In genomic region chr15:101490922-101491738, GRCh38 we compare ENCODE assay signal across 20 cellular contexts. TPM values are rescaled to one million over a fixed set of nuclear protein-coding genes. Genes with fewer than 3 reads are reported as not detected.
DNase-seq lines count a peak whose midpoint lies in the region; ATAC-seq and TF ChIP-seq lines count a peak whose summit lies in the region.
"Had no signal": no experiment of that assay in that cellular context is flagged by ENCODE, and none has a peak within 500 bp of the region (broad histone marks: within the 10 kb centered on the region; RNA-seq: fewer than 3 reads in every experiment).

No MANE protein-coding gene starts in this region.

- H3K36me3 Mint-ChIP-seq in activated naive CD8-positive, alpha-beta T cell = no peaks in the 10 kb centered on the region
- H3K36me3 Mint-ChIP-seq in activated naive CD8-positive, alpha-beta T cell treated with anti-CD3 and anti-CD28 coated beads, Interleukin-2, amount 50 U/mL, for 24 hours (ENCODE audit: low read depth) = no peaks in the 10 kb centered on the region
- H3K36me3 Mint-ChIP-seq in endothelial cell (ENCODE audit: low read depth, unreplicated experiment) = no peaks in the 10 kb centered on the region
- H3K36me3 Mint-ChIP-seq: stimulated activated naive B cell treated with anti-CD40 and anti-IgM and Interleukin-4, amounts not matched to agents 10 μg/mL and 1 μg/mL and 100 μg/mL, for 72 hours had no signal

- ATAC-seq in activated naive CD8-positive, alpha-beta T cell treated with anti-CD3 and anti-CD28 coated beads, Interleukin-2, amount 50 U/mL, for 24 hours = no peak
- ATAC-seq in HG03354 (IDR thresholded peaks at IDR 0.05; ENCODE audit: poor library complexity, severe bottlenecking, unreplicated experiment) (no peak), GM18520 (IDR thresholded peaks at IDR 0.05; ENCODE audit: unreplicated experiment) (no peak)
- ATAC-seq: pancreas; stimulated activated naive B cell treated with anti-CD40 and anti-IgM and Interleukin-4, amounts not matched to agents 10 μg/mL and 1 μg/mL and 100 μg/mL, for 72 hours had no signal

- H3K27ac ChIP-seq in PC-9 = no peak overlapping the region
- H3K27ac ChIP-seq: adrenal gland, pancreas, uterus had no signal

- peak overlapping the region; percentile 70 for H3K4me3 Mint-ChIP-seq in activated naive CD8-positive, alpha-beta T cell
- H3K4me3 Mint-ChIP-seq in activated naive CD8-positive, alpha-beta T cell treated with anti-CD3 and anti-CD28 coated beads, Interleukin-2, amount 50 U/mL, for 24 hours = no peak overlapping the region
- H3K4me3 Mint-ChIP-seq in endothelial cell (ENCODE audit: unreplicated experiment) = peak overlapping the region; percentile 31

- H3K27me3 ChIP-seq in PC-9 (ENCODE audit: insufficient read depth, low read depth) = no peaks in the 10 kb centered on the region
- H3K27me3 ChIP-seq: pancreas had no signal

- H3K4me2 ChIP-seq in PC-9 = peak overlapping the region; percentile 75

- TF ChIP-seq CTCF in PC-9 (conservative IDR thresholded peaks at IDR 0.05) (no peak), endothelial cell (IDR thresholded peaks at IDR 0.05; ENCODE audit: unreplicated experiment) (no peak)

- H3K4me1 ChIP-seq in PC-9 (replicated peaks; ENCODE audit: insufficient read depth) = peaks cover 13% of the 10 kb centered on the region
- H3K4me1 ChIP-seq: adrenal gland, pancreas, uterus had no signal

- H3K79me2 ChIP-seq in PC-9 (ENCODE audit: low read depth) = peaks cover 30% of the 10 kb centered on the region

- peaks cover 2% of the 10 kb centered on the region for H4K20me1 ChIP-seq in PC-9 (ENCODE audit: insufficient read depth)

- no peak overlapping the region for H2AFZ ChIP-seq in PC-9

- CTCF ChIA-PET in PC-9 (lab: Charles Lee) = interaction anchor here (1.0 kb wide), 1 partner anchor 88 kb away, joined by 3 read pairs; no protein-coding TSS in a partner anchor

- intact Hi-C loops in PC-9 (cut with micrococcal nuclease; ENCODE audit: unreplicated experiment) = no loop called here
- intact Hi-C loops in posterior vena cava (cut with DNase I) = loop anchor here in 1 of 2 donors (10.0 kb wide), 1 partner anchor 186 kb away; no protein-coding TSS in a partner anchor

- peaks cover 40% of the 10 kb centered on the region for H3K27me3 Mint-ChIP-seq in activated naive CD8-positive, alpha-beta T cell
- H3K27me3 Mint-ChIP-seq in activated naive CD8-positive, alpha-beta T cell treated with anti-CD3 and anti-CD28 coated beads, Interleukin-2, amount 50 U/mL, for 24 hours = peaks cover 63% of the 10 kb centered on the region
- peaks cover 24% of the 10 kb centered on the region for H3K27me3 Mint-ChIP-seq in endothelial cell (ENCODE audit: unreplicated experiment)

- H3K4me1 Mint-ChIP-seq in activated naive CD8-positive, alpha-beta T cell (ENCODE audit: low read depth) = no peaks in the 10 kb centered on the region
- H3K4me1 Mint-ChIP-seq in activated naive CD8-positive, alpha-beta T cell treated with anti-CD3 and anti-CD28 coated beads, Interleukin-2, amount 50 U/mL, for 24 hours = peaks cover 2% of the 10 kb centered on the region
- H3K4me1 Mint-ChIP-seq in endothelial cell (ENCODE audit: unreplicated experiment) = no peaks in the 10 kb centered on the region

- H3K9me3 Mint-ChIP-seq in activated naive CD8-positive, alpha-beta T cell (ENCODE audit: low read depth) = no peaks in the 10 kb centered on the region
- H3K9me3 Mint-ChIP-seq in activated naive CD8-positive, alpha-beta T cell treated with anti-CD3 and anti-CD28 coated beads, Interleukin-2, amount 50 U/mL, for 24 hours = no peaks in the 10 kb centered on the region
- no peaks in the 10 kb centered on the region for H3K9me3 Mint-ChIP-seq in endothelial cell (ENCODE audit: unreplicated experiment)
- H3K9me3 Mint-ChIP-seq: stimulated activated naive B cell treated with anti-CD40 and anti-IgM and Interleukin-4, amounts not matched to agents 10 μg/mL and 1 μg/mL and 100 μg/mL, for 72 hours had no signal

- H3K36me3 ChIP-seq in PC-9 (ENCODE audit: low read depth) = peaks cover 5% of the 10 kb centered on the region
- H3K36me3 ChIP-seq: adrenal gland, pancreas, uterus had no signal

- H3K27ac Mint-ChIP-seq in activated naive CD8-positive, alpha-beta T cell = no peak overlapping the region
- no peak overlapping the region for H3K27ac Mint-ChIP-seq in activated naive CD8-positive, alpha-beta T cell treated with anti-CD3 and anti-CD28 coated beads, Interleukin-2, amount 50 U/mL, for 24 hours
- H3K27ac Mint-ChIP-seq in endothelial cell (ENCODE audit: unreplicated experiment) = no peak overlapping the region
- H3K27ac Mint-ChIP-seq: stimulated activated naive B cell treated with anti-CD40 and anti-IgM and Interleukin-4, amounts not matched to agents 10 μg/mL and 1 μg/mL and 100 μg/mL, for 72 hours had no signal

- BruUV-seq in PC-9 (replicated peaks; lab: Mats Ljungman, UMichigan) = TSS peak; percentile 36

- POLR2A ChIA-PET in PC-9 (lab: Charles Lee; ENCODE audit: unreplicated experiment) = no interaction called here

- H3K9me2 ChIP-seq in PC-9 (ENCODE audit: insufficient read depth) = no peaks in the 10 kb centered on the region

- H3K9me3 ChIP-seq in PC-9 (ENCODE audit: insufficient read depth, low read depth) = no peaks in the 10 kb centered on the region
- H3K9me3 ChIP-seq: adrenal gland, pancreas, uterus had no signal

- H3K4me3 ChIP-seq in PC-9 = no peak overlapping the region
- H3K4me3 ChIP-seq: adrenal gland, pancreas, uterus had no signal

- DNase-seq in activated naive CD8-positive, alpha-beta T cell treated with anti-CD3 and anti-CD28 coated beads, Interleukin-2, amount 50 U/mL, for 24 hours = no peak
- DNase-seq in PC-9 (no peak), endothelial cell (ENCODE audit: low spot score) (no peak), posterior vena cava (ENCODE audit: low spot score) (peak; percentile 59), HK-2 (ENCODE audit: unreplicated experiment) (no peak)
- DNase-seq: activated CD4-positive, CD25-positive, alpha-beta regulatory T cell treated with anti-CD3 and anti-CD28 coated beads, Interleukin-2, amount 50 U/mL, for 72 hours; activated T-cell treated with anti-CD3 and anti-CD28 coated beads, Interleukin-2, amount 50 U/mL, for 1 hour; erythroblast; Kasumi-1; NCI-H1417; NCI-H2171 treated with DMSO at 0.1 percent for 48 hours; pancreas; small intestine; stimulated activated naive B cell treated with anti-CD40 and anti-IgM and Interleukin-4, amounts not matched to agents 10 μg/mL and 1 μg/mL and 100 μg/mL, for 72 hours; T-helper 2 cell; uterus had no signal

- peaks cover 24% of the 10 kb centered on the region; the same call in 1 of the 2 replicates for H3F3A ChIP-seq in PC-9 (ENCODE audit: insufficient read depth, low read depth)

RNA-seq across cellular contexts. Expression of gene PCSK6, which starts 1.6 kb away (rescaled TPM):
- total RNA-seq in PC-9 (2021) (26.3 and 27.2 TPM in 2 replicates), endothelial cell (ENCODE audit: unreplicated experiment) (0.13 TPM), posterior vena cava (1 to 10 TPM; 9.2 to 9.8 TPM)
